In the genomic region with DNA sequence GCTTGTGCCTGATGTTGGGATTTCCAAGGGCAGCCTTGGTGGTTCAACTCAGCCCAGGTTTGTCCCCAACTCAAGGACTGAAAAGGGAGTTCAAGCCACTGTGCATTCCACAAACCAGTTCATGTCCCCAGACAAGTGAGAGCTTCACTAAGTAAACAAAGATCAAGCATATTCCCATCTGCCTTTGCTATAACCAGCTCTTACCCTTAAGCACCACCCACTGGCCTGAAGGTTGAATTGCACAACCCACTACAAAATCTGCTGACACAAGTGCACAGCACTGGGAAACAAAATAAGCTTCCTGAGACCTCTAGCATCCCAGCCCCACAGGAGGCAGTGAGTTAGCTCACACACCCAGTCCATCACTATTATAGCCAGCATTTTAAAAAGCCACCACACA, we compare ENCODE assay signal across 8 cellular contexts.
DNase-seq lines count a peak whose midpoint lies in the region; ATAC-seq and TF ChIP-seq lines count a peak whose summit lies in the region.

No MANE protein-coding gene starts in this region.

- H3K9me3 Mint-ChIP-seq in natural killer cell treated with Interleukin-12 subunit alpha and Interleukin-12 subunit beta and Interleukin-15 and Interleukin-18, amount 100 ng/mL, for 72 hours: peaks cover 7% of the 10 kb centered on the region

- H3K4me1 ChIP-seq in foreskin keratinocyte: no peaks in the 10 kb centered on the region

- ATAC-seq in GM19351 (IDR thresholded peaks at IDR 0.05; ENCODE audit: unreplicated experiment) (peak; percentile 97), HG03135 (IDR thresholded peaks at IDR 0.05; ENCODE audit: unreplicated experiment) (peak; percentile 94), foreskin keratinocyte (peak; percentile 77)
- no peak for ATAC-seq in natural killer cell treated with Interleukin-12 subunit alpha and Interleukin-12 subunit beta and Interleukin-15 and Interleukin-18, amount 100 ng/mL, for 72 hours

- peaks cover 6% of the 10 kb centered on the region for H3K36me3 Mint-ChIP-seq in natural killer cell treated with Interleukin-12 subunit alpha and Interleukin-12 subunit beta and Interleukin-15 and Interleukin-18, amount 100 ng/mL, for 72 hours

- DNase-seq in D341Med (ENCODE audit: low spot score) (peak; percentile 58), NOMO-1 treated with DMSO at 0.1 percent for 48 hours (lab: John Stamatoyannopoulos, UW; ENCODE audit: unreplicated experiment) (peak; percentile 38), foreskin keratinocyte (peak in 1 of 2 donors; percentile 34), NCI-H1048 (lab: John Stamatoyannopoulos, UW) (no peak)
- no peak for DNase-seq in natural killer cell treated with Interleukin-12 subunit alpha and Interleukin-12 subunit beta and Interleukin-15 and Interleukin-18, amount 100 ng/mL, for 72 hours (ENCODE audit: low spot score)
- DNase-seq in stimulated activated CD4-positive, alpha-beta T cell treated with anti-CD3 and anti-CD28 coated beads, Interleukin-2, amount 100 ng/mL, for 24 hours: no peak

- no peak overlapping the region for H3K27ac ChIP-seq in foreskin keratinocyte

- H3K4me3 Mint-ChIP-seq in natural killer cell treated with Interleukin-12 subunit alpha and Interleukin-12 subunit beta and Interleukin-15 and Interleukin-18, amount 100 ng/mL, for 72 hours: no peak overlapping the region

- H3K27ac Mint-ChIP-seq in natural killer cell treated with Interleukin-12 subunit alpha and Interleukin-12 subunit beta and Interleukin-15 and Interleukin-18, amount 100 ng/mL, for 72 hours: no peak overlapping the region

- TF ChIP-seq CTCF in foreskin keratinocyte (conservative IDR thresholded peaks at IDR 0.05): peak; percentile 51

- H3K4me1 Mint-ChIP-seq in natural killer cell treated with Interleukin-12 subunit alpha and Interleukin-12 subunit beta and Interleukin-15 and Interleukin-18, amount 100 ng/mL, for 72 hours (ENCODE audit: low read depth in 2 of 2): no peaks in the 10 kb centered on the region

- H3K27me3 ChIP-seq in foreskin keratinocyte: no peaks in the 10 kb centered on the region

- no peaks in the 10 kb centered on the region for H3K27me3 Mint-ChIP-seq in natural killer cell treated with Interleukin-12 subunit alpha and Interleukin-12 subunit beta and Interleukin-15 and Interleukin-18, amount 100 ng/mL, for 72 hours

Comparison
In these comparisons a context has a peak if more than half of its experiments do, and no peak if none do; other contexts are left out.
1. DNase-seq: peak in D341Med (single experiment) and NOMO-1 treated with DMSO at 0.1 percent for 48 hours (single experiment); none in NCI-H1048 (single experiment), natural killer cell treated with Interleukin-12 subunit alpha and Interleukin-12 subunit beta and Interleukin-15 and Interleukin-18, amount 100 ng/mL, for 72 hours (single experiment) and stimulated activated CD4-positive, alpha-beta T cell treated with anti-CD3 and anti-CD28 coated beads, Interleukin-2, amount 100 ng/mL, for 24 hours (0 of 2).
2. ATAC-seq: peak in GM19351 (single experiment), HG03135 (single experiment) and foreskin keratinocyte (single experiment); none in natural killer cell treated with Interleukin-12 subunit alpha and Interleukin-12 subunit beta and Interleukin-15 and Interleukin-18, amount 100 ng/mL, for 72 hours (0 of 2).